In genomic region chr4:2262145-2262943, GRCh38 we compare ENCODE assay signal across 8 cellular contexts. TPM values are rescaled to one million over a fixed set of nuclear protein-coding genes. Genes with fewer than 3 reads are reported as not detected.
DNase-seq lines count a peak whose midpoint lies in the region; ATAC-seq and TF ChIP-seq lines count a peak whose summit lies in the region.

No MANE protein-coding gene starts in this region.

- H3K4me3 ChIP-seq in GM06990 (replicated peaks; ENCODE audit: low read depth, low read length), result peak overlapping the region; percentile 75
- H3K4me3 ChIP-seq in NB4 (ENCODE audit: low read depth, low read length), result peak overlapping the region; percentile 53
- H3K4me3 ChIP-seq in neutrophil (ENCODE audit: low read depth in 1 of 2, low read length in 1 of 2), result peak overlapping the region; percentile 74 to 94

- peak; percentile 93 for TF ChIP-seq POLR2A in NB4 (IDR thresholded peaks at IDR 0.05; ENCODE audit: extremely low read depth, insufficient read length)

- peaks cover 11% of the 10 kb centered on the region for H3K36me3 ChIP-seq in GM06990 (ENCODE audit: control insufficient read depth, insufficient read depth, low read length)
- peaks cover 14% of the 10 kb centered on the region for H3K36me3 ChIP-seq in neutrophil

- H3K27ac ChIP-seq in neutrophil (peak overlapping the region; percentile 96), substantia nigra (ENCODE audit: low read depth, low read length, poor library complexity, severe bottlenecking) (peak overlapping the region; percentile 90)

- no peaks in the 10 kb centered on the region for H3K9me3 ChIP-seq in neutrophil

- peak; percentile 87 for ATAC-seq in HG02571 (IDR thresholded peaks at IDR 0.05; ENCODE audit: unreplicated experiment)

- no peak for TF ChIP-seq CTCF in GM06990 (IDR thresholded peaks at IDR 0.05; ENCODE audit: insufficient read depth, low read length, poor library complexity, severe bottlenecking)
- TF ChIP-seq CTCF in NB4 (IDR thresholded peaks at IDR 0.05; ENCODE audit: low read depth, low read length), result no peak
- peak; percentile 36 for TF ChIP-seq CTCF in neutrophil (IDR thresholded peaks at IDR 0.05)

- peak; percentile 99 for DNase-seq in GM06990 (ENCODE audit: extremely low read depth, insufficient read length)
- DNase-seq in NB4 (ENCODE audit: low read depth), result peak; percentile 100
- DNase-seq in SK-N-DZ (ENCODE audit: low spot score), result peak; percentile 99
- peak; percentile 98 for DNase-seq in activated naive CD4-positive, alpha-beta T cell treated with anti-CD3 and anti-CD28 coated beads, Interleukin-2, amount 50 U/mL, for 16 hours
- peak; percentile 98 for DNase-seq in germinal center (ENCODE audit: low spot score)
- peak; percentile 85 to 100 (median 99) for DNase-seq in substantia nigra (lab: John Stamatoyannopoulos, UW)

- peaks cover 14 to 26% of the 10 kb centered on the region in 2 experiments for H3K4me1 ChIP-seq in neutrophil (ENCODE audit: control insufficient read depth in 1 of 2, insufficient read depth in 1 of 2, low read depth in 1 of 2, low read length in 1 of 2)

- H3K27me3 ChIP-seq in GM06990 (replicated peaks; ENCODE audit: control insufficient read depth, insufficient read depth, low read length), result no peaks in the 10 kb centered on the region
- H3K27me3 ChIP-seq in neutrophil, result no peaks in the 10 kb centered on the region

RNA-seq across cellular contexts. Expression of gene MXD4, which starts 0.4 kb away (rescaled TPM):
- 24.6 and 29.0 TPM in 2 replicates for polyA plus RNA-seq in SK-N-DZ (2014; cell fraction: cytosol; rRNA removed)
- 38.6 and 38.7 TPM in 2 replicates for polyA plus RNA-seq in SK-N-DZ (2014; cell fraction: nucleus; rRNA removed)

RNA-seq across cellular contexts. Expression of gene HAUS3, which starts 20.4 kb away (rescaled TPM):
- polyA plus RNA-seq in SK-N-DZ (2014; cell fraction: cytosol; rRNA removed), result 16.7 and 22.6 TPM in 2 replicates
- polyA plus RNA-seq in SK-N-DZ (2014; cell fraction: nucleus; rRNA removed), result 34.7 and 51.8 TPM in 2 replicates

RNA-seq across cellular contexts. Expression of gene POLN, which starts 20.4 kb away (rescaled TPM):
- polyA plus RNA-seq in SK-N-DZ (2014; cell fraction: cytosol; rRNA removed), result 0.07 and 0.17 TPM in 2 replicates
- polyA plus RNA-seq in SK-N-DZ (2014; cell fraction: nucleus; rRNA removed), result not detected in 2 replicates

Comparison
In these comparisons a context has a peak if more than half of its experiments do, and no peak if none do; other contexts are left out.
1. Peak in every context shown above with its lines: DNase-seq, ATAC-seq, H3K4me3 ChIP-seq and H3K27ac ChIP-seq.